In the genomic region with DNA sequence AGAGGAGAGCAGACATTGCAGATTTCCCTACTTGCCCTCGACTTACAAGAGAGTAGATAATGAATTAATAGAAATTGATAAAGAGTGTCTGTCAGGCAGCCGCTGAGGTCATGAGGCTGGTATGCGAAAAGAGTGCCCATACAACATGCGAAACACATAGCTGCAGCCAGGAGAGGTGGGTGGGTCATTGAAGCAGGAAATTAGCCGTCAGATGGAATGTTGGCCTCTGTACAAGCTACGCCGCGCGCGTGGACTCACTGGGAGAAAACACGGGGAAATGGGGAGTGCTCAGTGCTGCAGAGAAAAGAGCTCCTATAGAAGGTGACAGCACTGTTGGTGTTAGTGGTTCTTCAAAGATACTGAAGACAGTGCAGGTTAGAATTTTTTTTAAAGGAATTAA, we compare ENCODE assay signal across 9 cellular contexts.
DNase-seq lines count a peak whose midpoint lies in the region; ATAC-seq and TF ChIP-seq lines count a peak whose summit lies in the region.
"Had no signal": no experiment of that assay in that cellular context is flagged by ENCODE, and none has a peak within 500 bp of the region (broad histone marks: within the 10 kb centered on the region; RNA-seq: fewer than 3 reads in every experiment).

No MANE protein-coding gene starts in this region.

- peaks cover 3 to 49% (median 14%) of the 10 kb centered on the region in 12 donors for H3K4me1 ChIP-seq in heart left ventricle

- H3K36me3 ChIP-seq in heart left ventricle = no peaks in the 10 kb centered on the region

- intact Hi-C loops in heart left ventricle (cut with DNase I) = no loop called here
- intact Hi-C loops in posterior cingulate gyrus (cut with DNase I) = no loop called here

- peaks cover 0 to 7% (median 0%) of the 10 kb centered on the region in 12 donors for H3K9me3 ChIP-seq in heart left ventricle

- ATAC-seq in heart left ventricle (peak; percentile 79 to 96 (median 92)), HG03378 (IDR thresholded peaks at IDR 0.05; ENCODE audit: unreplicated experiment) (no peak)
- ATAC-seq: Panc1 had no signal

- WGBS in heart left ventricle, 4 donors = 2 to 8% (median 4%) methylated on average over 11 of the region's 11 CpGs

- TF ChIP-seq CTCF in heart left ventricle (IDR thresholded peaks at IDR 0.05) = peak in 9 of 12 donors; percentile 9 to 43 (median 22)

- DNase-seq in DMS114 treated with DMSO at 0.1 percent for 48 hours (lab: John Stamatoyannopoulos, UW; ENCODE audit: unreplicated experiment) = peak; percentile 65
- peak; percentile 89 for DNase-seq in amniotic epithelial cell (ENCODE audit: low read depth)
- DNase-seq in heart left ventricle = peak; percentile 77 to 88 (median 84)
- DNase-seq in posterior cingulate gyrus = peak in 7 of 10 donors; percentile 22 to 89 (median 54)
- no peak for DNase-seq in NCI-H1930 (lab: John Stamatoyannopoulos, UW)
- no peak for DNase-seq in NCI-H1105 treated with DMSO at 0.1 percent for 48 hours (lab: John Stamatoyannopoulos, UW)
- DNase-seq in NCI-H1436 treated with DMSO at 0.1 percent for 48 hours (lab: John Stamatoyannopoulos, UW) = no peak

- peak in 1 of 2 donors; percentile 34 for TF ChIP-seq POLR2A in heart left ventricle (IDR thresholded peaks at IDR 0.05)

- no peaks in the 10 kb centered on the region for H3K27me3 ChIP-seq in heart left ventricle

- peak overlapping the region; percentile 29 to 90 (median 78) for H3K27ac ChIP-seq in heart left ventricle

- H3K4me3 ChIP-seq in heart left ventricle = peak overlapping the region; percentile 7 to 61 (median 42)

Comparison
In these comparisons a context has a peak if more than half of its experiments do, and no peak if none do; other contexts are left out.
1. DNase-seq: peak in DMS114 treated with DMSO at 0.1 percent for 48 hours (single experiment), amniotic epithelial cell (single experiment), heart left ventricle (5 of 5) and posterior cingulate gyrus (7 of 10); none in NCI-H1930 (0 of 2), NCI-H1105 treated with DMSO at 0.1 percent for 48 hours (single experiment) and NCI-H1436 treated with DMSO at 0.1 percent for 48 hours (single experiment).